Comparison of ENCODE assay signal across 21 cellular contexts in genomic region chrX:72666451-72666850, GRCh38. TPM values are rescaled to one million over a fixed set of nuclear protein-coding genes. Genes with fewer than 3 reads are reported as not detected.
DNase-seq lines count a peak whose midpoint lies in the region; ATAC-seq, FAIRE-seq and TF ChIP-seq lines count a peak whose summit lies in the region.
"Had no signal": no experiment of that assay in that cellular context is flagged by ENCODE, and none has a peak within 500 bp of the region (broad histone marks: within the 10 kb centered on the region; RNA-seq: fewer than 3 reads in every experiment).

No MANE protein-coding gene starts in this region.

- ATAC-seq in A549 = no peak
- ATAC-seq in GM18505 (IDR thresholded peaks at IDR 0.05; ENCODE audit: unreplicated experiment) = no peak
- ATAC-seq in HG03565 (IDR thresholded peaks at IDR 0.05; ENCODE audit: unreplicated experiment) = no peak
- ATAC-seq in GM18517 (IDR thresholded peaks at IDR 0.05; ENCODE audit: unreplicated experiment) = no peak
- ATAC-seq: HepG2 had no signal

- no peak for TF ChIP-seq POLR2A in A549 (IDR thresholded peaks at IDR 0.05; ENCODE audit: low read length)
- no peak for TF ChIP-seq POLR2A in GM18505 (IDR thresholded peaks at IDR 0.05; ENCODE audit: borderline replicate concordance, extremely low read depth, insufficient read depth, insufficient read length)

- H3K9me3 ChIP-seq in A549 = no peaks in the 10 kb centered on the region
- H3K9me3 ChIP-seq: BE2C had no signal

- no peak overlapping the region for H3K27ac ChIP-seq in A549
- H3K27ac ChIP-seq: 22Rv1 had no signal

- H3K4me3 ChIP-seq in A549 = no peak overlapping the region
- H3K4me3 ChIP-seq in cardiac fibroblast (replicated peaks in 1 of 2; ENCODE audit: low read depth in 2 of 2, low read length in 2 of 2) = no peak overlapping the region
- no peak overlapping the region for H3K4me3 ChIP-seq in foreskin fibroblast (ENCODE audit: low read depth in 1 of 2, low read length in 2 of 2)

- CTCF ChIA-PET in A549 (lab: Yijun Ruan, JAX) = no interaction called here

- TF ChIP-seq RAD21 in A549 (conservative IDR thresholded peaks at IDR 0.05 in 1 of 2, IDR thresholded peaks at IDR 0.05 in 1 of 2) = no peak

- POLR2A ChIA-PET in A549 (lab: Yijun Ruan, JAX) = no interaction called here

- H3K4me1 ChIP-seq in A549 = no peaks in the 10 kb centered on the region
- H3K4me1 ChIP-seq: BE2C had no signal

- no peak overlapping the region for H3K4me2 ChIP-seq in A549

- TF ChIP-seq EP300 in A549 (IDR thresholded peaks at IDR 0.05) = no peak

- FAIRE-seq in A549 (lab: Jason Lieb, UNC) = peak; percentile 94
- FAIRE-seq: GM12891, H1, HepG2 had no signal

- TF ChIP-seq CTCF in A549 (IDR thresholded peaks at IDR 0.05) (no peak), cardiac fibroblast (IDR thresholded peaks at IDR 0.05; ENCODE audit: low read depth, low read length) (no peak), foreskin fibroblast (IDR thresholded peaks at IDR 0.05; ENCODE audit: low read depth, low read length) (no peak)

- DNase-seq in A549 (ENCODE audit: low read depth in 1 of 2, low spot score in 1 of 2) (no peak), OCI-M1 (lab: John Stamatoyannopoulos, UW) (peak; percentile 13), cardiac fibroblast (ENCODE audit: low read depth in 2 of 2) (peak; percentile 9 to 51), iris pigment epithelial cell (ENCODE audit: low read depth) (peak; percentile 39), foreskin fibroblast (no peak)
- DNase-seq: BE2C; C1 segment of cervical spinal cord; CD8-positive, alpha-beta memory T cell; COR-L47; DMS 273 treated with DMSO at 0.1 percent for 48 hours; DMS53; DND-41; EL; H9 had no signal

TF ChIP-seq in A549, 52 proteins besides CTCF, POLR2A, EP300 and RAD21:
- TF ChIP-seq ZNF302 (CRISPR knock-in tag; IDR thresholded peaks at IDR 0.05) (no peak), FOXS1 (CRISPR knock-in tag; IDR thresholded peaks at IDR 0.05) (no peak), EHMT2 (IDR thresholded peaks at IDR 0.05; ENCODE audit: low read depth) (no peak), TP53 (CRISPR knock-in tag; IDR thresholded peaks at IDR 0.05) (no peak), RARB (CRISPR knock-in tag; IDR thresholded peaks at IDR 0.05) (no peak), FOSB (CRISPR knock-in tag; IDR thresholded peaks at IDR 0.05) (no peak), ZC3H11A (IDR thresholded peaks at IDR 0.05) (no peak)
- TF ChIP-seq, protein P1, sequence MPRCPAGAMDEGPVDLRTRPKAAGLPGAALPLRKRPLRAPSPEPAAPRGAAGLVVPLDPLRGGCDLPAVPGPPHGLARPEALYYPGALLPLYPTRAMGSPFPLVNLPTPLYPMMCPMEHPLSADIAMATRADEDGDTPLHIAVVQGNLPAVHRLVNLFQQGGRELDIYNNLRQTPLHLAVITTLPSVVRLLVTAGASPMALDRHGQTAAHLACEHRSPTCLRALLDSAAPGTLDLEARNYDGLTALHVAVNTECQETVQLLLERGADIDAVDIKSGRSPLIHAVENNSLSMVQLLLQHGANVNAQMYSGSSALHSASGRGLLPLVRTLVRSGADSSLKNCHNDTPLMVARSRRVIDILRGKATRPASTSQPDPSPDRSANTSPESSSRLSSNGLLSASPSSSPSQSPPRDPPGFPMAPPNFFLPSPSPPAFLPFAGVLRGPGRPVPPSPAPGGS (IDR thresholded peaks at IDR 0.05) = no peak
- TF ChIP-seq, protein P2, sequence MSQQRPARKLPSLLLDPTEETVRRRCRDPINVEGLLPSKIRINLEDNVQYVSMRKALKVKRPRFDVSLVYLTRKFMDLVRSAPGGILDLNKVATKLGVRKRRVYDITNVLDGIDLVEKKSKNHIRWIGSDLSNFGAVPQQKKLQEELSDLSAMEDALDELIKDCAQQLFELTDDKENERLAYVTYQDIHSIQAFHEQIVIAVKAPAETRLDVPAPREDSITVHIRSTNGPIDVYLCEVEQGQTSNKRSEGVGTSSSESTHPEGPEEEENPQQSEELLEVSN (IDR thresholded peaks at IDR 0.05; ENCODE audit: borderline replicate concordance, low read depth) = no peak

RNA-seq across cellular contexts. Expression of gene PHKA1, which starts 47.7 kb away (rescaled TPM):
- polyA plus RNA-seq in A549 (2011; rRNA removed) (35.4 and 46.3 TPM in 2 replicates), A549 (2017; fragmentation: RNase III; extraction: RNeasy Plus Mini Kit Qiagen cat#74134 plus additional on column Dnase treatment) (18.1 to 19.3 TPM (median 18.3 TPM) in 3 replicates)
- 14.8 and 18.1 TPM in 2 replicates for polyA plus RNA-seq in A549 (2012; cell fraction: cytosol; rRNA removed)
- polyA plus RNA-seq in A549 (2012; cell fraction: nucleus; rRNA removed) = 15.2 and 20.6 TPM in 2 replicates
- polyA minus RNA-seq in A549 (2011; rRNA and poly(A)+ RNA removed) = 32.8 and 35.4 TPM in 2 replicates
- polyA plus RNA-seq: CD8-positive, alpha-beta memory T cell had no signal

Comparison
In these comparisons a context has a peak if more than half of its experiments do, and no peak if none do; other contexts are left out.
1. DNase-seq: peak in OCI-M1 (single experiment), cardiac fibroblast (2 of 2) and iris pigment epithelial cell (single experiment); none in A549 (0 of 2) and foreskin fibroblast (0 of 2).